20 cellular contexts compared by ENCODE assay signal in the genomic region with DNA sequence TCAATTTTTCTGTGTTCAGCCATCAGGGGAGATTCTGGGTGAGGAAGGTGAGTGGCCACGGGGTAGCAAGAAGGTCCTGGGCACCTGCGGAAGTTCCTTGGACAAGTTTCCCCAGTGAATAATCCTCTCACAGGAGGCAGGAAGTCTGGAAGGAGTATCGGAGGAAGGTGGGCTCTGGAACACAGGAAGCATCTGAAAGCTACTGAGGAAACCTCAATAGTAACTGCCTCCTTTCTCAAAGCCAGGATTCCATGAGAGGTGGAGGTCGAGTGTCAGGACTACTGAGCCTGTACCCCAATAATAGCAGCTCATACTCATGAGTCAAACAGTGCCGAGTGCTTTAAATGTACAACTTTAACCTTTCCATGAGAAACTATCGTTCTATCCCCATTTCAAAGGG.
DNase-seq lines count a peak whose midpoint lies in the region; ATAC-seq and TF ChIP-seq lines count a peak whose summit lies in the region.
"Had no signal": no experiment of that assay in that cellular context is flagged by ENCODE, and none has a peak within 500 bp of the region (broad histone marks: within the 10 kb centered on the region; RNA-seq: fewer than 3 reads in every experiment).

No MANE protein-coding gene starts in this region.

- H2AFZ ChIP-seq in SU-DHL-6 (ENCODE audit: low read depth, low read length, severe bottlenecking) = no peak overlapping the region

- H3K4me2 ChIP-seq in SU-DHL-6 (ENCODE audit: low read depth, low read length, poor library complexity, severe bottlenecking) = peak overlapping the region; percentile 59

- H3K36me3 Mint-ChIP-seq in activated naive CD4-positive, alpha-beta T cell treated with anti-CD3 and anti-CD28 coated beads, Interleukin-2, amount 50 U/mL, for 24 hours = peaks cover 21% of the 10 kb centered on the region
- peaks cover 86% of the 10 kb centered on the region for H3K36me3 Mint-ChIP-seq in stimulated activated effector memory CD8-positive, alpha-beta T cell treated with anti-CD3 and anti-CD28 coated beads, Interleukin-12 subunit alpha, Interleukin-12 subunit beta, amount 100 ng/mL, for 72 hours

- H3K9me3 ChIP-seq in SU-DHL-6 (ENCODE audit: insufficient read depth, low read length) = no peaks in the 10 kb centered on the region
- H3K9me3 ChIP-seq: HAP-1 had no signal

- no peak for TF ChIP-seq CTCF in SU-DHL-6 (IDR thresholded peaks at IDR 0.05; ENCODE audit: insufficient read depth, low read length, poor library complexity, severe bottlenecking)

- peak overlapping the region; percentile 60 for H3K9ac ChIP-seq in SU-DHL-6 (ENCODE audit: low read length)

- peak overlapping the region; percentile 11 for H3K4me3 Mint-ChIP-seq in activated naive CD4-positive, alpha-beta T cell treated with anti-CD3 and anti-CD28 coated beads, Interleukin-2, amount 50 U/mL, for 24 hours
- no peak overlapping the region for H3K4me3 Mint-ChIP-seq in stimulated activated effector memory CD8-positive, alpha-beta T cell treated with anti-CD3 and anti-CD28 coated beads, Interleukin-12 subunit alpha, Interleukin-12 subunit beta, amount 100 ng/mL, for 72 hours

- H3K9me2 ChIP-seq in SU-DHL-6 (replicated peaks; ENCODE audit: insufficient read depth, low read length) = no peaks in the 10 kb centered on the region

- peaks cover 14% of the 10 kb centered on the region for H3K36me3 ChIP-seq in SU-DHL-6 (ENCODE audit: low read length)
- H3K36me3 ChIP-seq: HAP-1, WERI-Rb-1 had no signal

- no peak overlapping the region for H3K4me3 ChIP-seq in SU-DHL-6 (ENCODE audit: insufficient read depth, low read length, poor library complexity, severe bottlenecking)
- H3K4me3 ChIP-seq: coronary artery, HAP-1 had no signal

- peaks cover 97% of the 10 kb centered on the region for H3K4me1 Mint-ChIP-seq in activated naive CD4-positive, alpha-beta T cell treated with anti-CD3 and anti-CD28 coated beads, Interleukin-2, amount 50 U/mL, for 24 hours
- H3K4me1 Mint-ChIP-seq in stimulated activated effector memory CD8-positive, alpha-beta T cell treated with anti-CD3 and anti-CD28 coated beads, Interleukin-12 subunit alpha, Interleukin-12 subunit beta, amount 100 ng/mL, for 72 hours = peaks cover 91% of the 10 kb centered on the region

- H3K9me3 Mint-ChIP-seq in activated naive CD4-positive, alpha-beta T cell treated with anti-CD3 and anti-CD28 coated beads, Interleukin-2, amount 50 U/mL, for 24 hours = no peaks in the 10 kb centered on the region
- H3K9me3 Mint-ChIP-seq in stimulated activated effector memory CD8-positive, alpha-beta T cell treated with anti-CD3 and anti-CD28 coated beads, Interleukin-12 subunit alpha, Interleukin-12 subunit beta, amount 100 ng/mL, for 72 hours = peaks cover 3% of the 10 kb centered on the region

- H4K20me1 ChIP-seq in SU-DHL-6 (ENCODE audit: low read depth, low read length) = no peaks in the 10 kb centered on the region

- DNase-seq in activated naive CD4-positive, alpha-beta T cell treated with Interleukin-2 at 50 U/mL for 16 hours = no peak
- DNase-seq in dermis blood vessel endothelial cell (peak; percentile 73), NCI-H345 treated with DMSO at 0.1 percent for 48 hours (lab: John Stamatoyannopoulos, UW; ENCODE audit: unreplicated experiment) (no peak), NCI-H2227 (lab: John Stamatoyannopoulos, UW; ENCODE audit: unreplicated experiment) (no peak)
- no peak for DNase-seq in stimulated activated effector memory CD8-positive, alpha-beta T cell treated with anti-CD3 and anti-CD28 coated beads, Interleukin-12 subunit alpha, Interleukin-12 subunit beta, amount 100 ng/mL, for 72 hours (ENCODE audit: low spot score in 2 of 2)
- DNase-seq: ACHN, activated gamma-delta T cell, brain microvascular endothelial cell, foreskin keratinocyte, IMR-90, midbrain, NCI-H1694, NCI-H446, WERI-Rb-1 had no signal

- ATAC-seq in stimulated activated effector memory CD8-positive, alpha-beta T cell treated with anti-CD3 and anti-CD28 coated beads, Interleukin-12 subunit alpha, Interleukin-12 subunit beta, amount 100 ng/mL, for 72 hours = no peak
- ATAC-seq in HG03139 (IDR thresholded peaks at IDR 0.05; ENCODE audit: unreplicated experiment) = no peak
- ATAC-seq: foreskin keratinocyte, sciatic nerve had no signal

- no peaks in the 10 kb centered on the region for H3K27me3 Mint-ChIP-seq in activated naive CD4-positive, alpha-beta T cell treated with anti-CD3 and anti-CD28 coated beads, Interleukin-2, amount 50 U/mL, for 24 hours

- peak overlapping the region; percentile 95 for H3K27ac Mint-ChIP-seq in activated naive CD4-positive, alpha-beta T cell treated with anti-CD3 and anti-CD28 coated beads, Interleukin-2, amount 50 U/mL, for 24 hours
- peak overlapping the region; percentile 86 for H3K27ac Mint-ChIP-seq in stimulated activated effector memory CD8-positive, alpha-beta T cell treated with anti-CD3 and anti-CD28 coated beads, Interleukin-12 subunit alpha, Interleukin-12 subunit beta, amount 100 ng/mL, for 72 hours

- H3K27me3 ChIP-seq in SU-DHL-6 (ENCODE audit: low read length) = no peaks in the 10 kb centered on the region
- H3K27me3 ChIP-seq: brain microvascular endothelial cell, foreskin keratinocyte had no signal

- peak overlapping the region; percentile 97 for H3K27ac ChIP-seq in SU-DHL-6 (ENCODE audit: low read depth, low read length)
- H3K27ac ChIP-seq: brain microvascular endothelial cell, coronary artery, foreskin keratinocyte, WERI-Rb-1 had no signal

- peaks cover 87% of the 10 kb centered on the region for H3F3A ChIP-seq in SU-DHL-6 (ENCODE audit: insufficient read depth)

- H3K79me2 ChIP-seq in SU-DHL-6 (ENCODE audit: insufficient read depth, low read length) = peaks cover 86% of the 10 kb centered on the region
